8 cellular contexts compared by ENCODE assay signal in the genomic region with DNA sequence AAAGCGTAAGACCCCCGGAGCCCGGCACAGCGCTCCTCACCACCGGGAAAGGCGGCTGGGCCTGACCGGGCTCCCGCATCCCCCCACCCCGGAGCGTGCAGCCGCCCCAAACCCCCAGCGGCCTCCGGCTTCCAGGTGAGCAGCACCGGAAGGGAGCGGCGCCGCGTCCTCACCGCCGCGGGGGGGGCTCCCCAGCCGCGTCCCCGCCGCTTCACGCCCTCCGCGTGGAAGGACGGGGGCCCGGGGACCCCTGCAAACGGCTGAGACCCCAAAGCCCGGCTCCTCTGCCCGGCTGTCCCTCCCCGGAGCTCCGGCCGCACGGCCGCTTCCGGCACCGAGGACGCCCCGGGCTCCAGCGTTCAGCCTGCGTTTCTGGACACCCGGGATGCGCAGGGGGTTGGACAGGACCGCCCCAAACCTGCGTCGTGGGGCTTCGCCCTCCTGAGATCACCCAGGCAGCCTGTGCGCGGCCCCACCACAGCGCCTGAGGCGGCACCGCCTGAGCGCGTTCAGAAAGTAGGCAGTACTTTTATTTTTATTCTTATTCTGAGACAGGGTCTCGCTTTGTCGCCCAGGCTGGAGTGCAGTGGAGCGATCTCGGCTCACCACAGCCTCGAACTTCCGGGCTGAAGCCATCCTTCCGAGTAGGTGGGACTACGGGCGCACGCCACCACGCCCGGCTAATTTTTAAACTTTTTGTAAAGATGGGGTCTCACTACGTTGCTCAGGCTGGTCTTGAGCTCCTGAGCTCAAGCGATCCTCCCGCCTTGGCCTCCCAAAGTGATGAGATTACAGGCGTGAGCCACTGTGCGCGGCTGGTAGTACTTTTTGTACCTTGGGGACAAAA. TPM values are rescaled to one million over a fixed set of nuclear protein-coding genes. Genes with fewer than 3 reads are reported as not detected.
A peak's percentile ranks its signal among the peaks of the same experiment; 100 is the strongest.
DNase-seq lines count a peak whose midpoint lies in the region; ATAC-seq, FAIRE-seq and TF ChIP-seq lines count a peak whose summit lies in the region.

No MANE protein-coding gene starts in this region.

- H3K79me2 ChIP-seq in neural progenitor cell (ENCODE audit: low read depth), result no peaks in the 10 kb centered on the region

- H3K27ac Mint-ChIP-seq in T-helper 17 cell, result no peak overlapping the region
- H3K27ac Mint-ChIP-seq in neural progenitor cell, result no peak overlapping the region

- no peaks in the 10 kb centered on the region for H3K27me3 ChIP-seq in neural progenitor cell

- peaks cover 40% of the 10 kb centered on the region for H3K4me1 Mint-ChIP-seq in T-helper 17 cell
- peaks cover 13% of the 10 kb centered on the region for H3K4me1 Mint-ChIP-seq in neural progenitor cell

- DNase-seq in HTR-8/SVneo (ENCODE audit: insufficient read length, low spot score) (peak; percentile 73), T-helper 17 cell (no peak), cardiac fibroblast (ENCODE audit: low read depth in 2 of 2) (peak; percentile 61 to 67), left kidney (ENCODE audit: low read depth, low spot score) (peak; percentile 85), neural progenitor cell (ENCODE audit: low spot score) (no peak)
- peak; percentile 23 for DNase-seq in stimulated activated naive CD4-positive, alpha-beta T cell treated with Interleukin-2 at 50 U/mL for 16 hours (lab: John Stamatoyannopoulos, UW)

- ATAC-seq in GM21423 (IDR thresholded peaks at IDR 0.05; ENCODE audit: unreplicated experiment) (peak; percentile 62), T-helper 17 cell (peak; percentile 58)

- TF ChIP-seq CTCF in cardiac fibroblast (IDR thresholded peaks at IDR 0.05; ENCODE audit: low read depth, low read length) (no peak), neural progenitor cell (IDR thresholded peaks at IDR 0.05) (no peak)

- no peaks in the 10 kb centered on the region for H3K9me3 ChIP-seq in ES-I3 (ENCODE audit: control insufficient read depth, insufficient read depth, low read length)
- H3K9me3 ChIP-seq in T-helper 17 cell (ENCODE audit: control insufficient read depth, low read length, poor library complexity, severe bottlenecking), result no peaks in the 10 kb centered on the region
- no peaks in the 10 kb centered on the region for H3K9me3 ChIP-seq in neural progenitor cell (ENCODE audit: low read depth)

- H3K9me3 Mint-ChIP-seq in neural progenitor cell, result no peaks in the 10 kb centered on the region

- no peaks in the 10 kb centered on the region for H4K20me1 ChIP-seq in neural progenitor cell (ENCODE audit: low read depth)

- H3K4me2 ChIP-seq in neural progenitor cell, result no peak overlapping the region

- H3K36me3 ChIP-seq in ES-I3 (ENCODE audit: insufficient read depth, low read length) (no peaks in the 10 kb centered on the region), neural progenitor cell (no peaks in the 10 kb centered on the region)

- no peak for FAIRE-seq in HTR-8/SVneo (lab: Jason Lieb, UNC)

- H3K9ac ChIP-seq in ES-I3 (ENCODE audit: low read depth, low read length), result peak overlapping the region; percentile 63; the same call in 1 of the 2 replicates
- H3K9ac ChIP-seq in neural progenitor cell, result no peak overlapping the region

- no peak overlapping the region for H3K27ac ChIP-seq in neural progenitor cell

- no peaks in the 10 kb centered on the region for H3F3A ChIP-seq in neural progenitor cell (ENCODE audit: low read depth)

- H3K4me1 ChIP-seq in ES-I3 (ENCODE audit: insufficient read depth, low read length), result no peaks in the 10 kb centered on the region; the same call in 1 of the 2 replicates
- H3K4me1 ChIP-seq in neural progenitor cell, result peaks cover 3% of the 10 kb centered on the region

- H3K4me3 Mint-ChIP-seq in T-helper 17 cell (peak overlapping the region; percentile 88), neural progenitor cell (no peak overlapping the region)

- H3K4me3 ChIP-seq in cardiac fibroblast (replicated peaks in 1 of 2; ENCODE audit: low read depth in 2 of 2, low read length in 2 of 2) (peak overlapping the region; percentile 64 to 71), neural progenitor cell (no peak overlapping the region)

- H3K27me3 Mint-ChIP-seq in T-helper 17 cell (peaks cover 14% of the 10 kb centered on the region), neural progenitor cell (ENCODE audit: insufficient read depth, low read depth) (peaks cover 4% of the 10 kb centered on the region)

- H2AFZ ChIP-seq in neural progenitor cell (replicated peaks), result no peak overlapping the region

- H3K36me3 Mint-ChIP-seq in T-helper 17 cell (ENCODE audit: low read depth), result peaks cover 2% of the 10 kb centered on the region
- H3K36me3 Mint-ChIP-seq in neural progenitor cell, result no peaks in the 10 kb centered on the region

RNA-seq across cellular contexts. Expression of gene BLM, which starts 51.6 kb away (rescaled TPM):
- 1 to 10 TPM; 7.8 to 8.8 TPM for total RNA-seq in T-helper 17 cell
- total RNA-seq in neural progenitor cell (ENCODE audit: low replicate concordance), result 35.2 and 58.0 TPM in 2 replicates

Comparison
In these comparisons a context has a peak if more than half of its experiments do, and no peak if none do; other contexts are left out.
1. DNase-seq: peak in HTR-8/SVneo (single experiment), cardiac fibroblast (2 of 2), left kidney (single experiment) and stimulated activated naive CD4-positive, alpha-beta T cell treated with Interleukin-2 at 50 U/mL for 16 hours (single experiment); none in T-helper 17 cell (0 of 3) and neural progenitor cell (single experiment).